In genomic region chr10:60003709-60004191, GRCh38 we compare ENCODE assay signal across 18 cellular contexts.
"Had no signal": no experiment of that assay in that cellular context is flagged by ENCODE, and none has a peak within 500 bp of the region (broad histone marks: within the 10 kb centered on the region; RNA-seq: fewer than 3 reads in every experiment).

No MANE protein-coding gene starts in this region.

- ATAC-seq: activated CD8-positive, alpha-beta memory T cell treated with anti-CD3 and anti-CD28 coated beads, Interleukin-2, amount 10 ng/mL, durations not matched to agents 7 days and 5 days; activated naive CD4-positive, alpha-beta T cell treated with anti-CD3 and anti-CD28 coated beads, Interleukin-2, amount 50 U/mL, for 72 hours; left ventricle myocardium superior had no signal

- H3K36me3 Mint-ChIP-seq: activated CD8-positive, alpha-beta memory T cell treated with anti-CD3 and anti-CD28 coated beads, Interleukin-2, amount 10 ng/mL, durations not matched to agents 7 days and 5 days had no signal

- H3K4me3 ChIP-seq: hepatocyte had no signal

- DNase-seq: activated CD4-positive, alpha-beta T cell treated with anti-CD3 and anti-CD28 coated beads, Interleukin-2, amount 50 U/mL, for 48 hours; activated CD4-positive, CD25-positive, alpha-beta regulatory T cell treated with anti-CD3 and anti-CD28 coated beads, Interleukin-2, amount 50 U/mL, for 72 hours; activated CD8-positive, alpha-beta memory T cell treated with anti-CD3 and anti-CD28 coated beads, Interleukin-2, amount 10 ng/mL, durations not matched to agents 7 days and 5 days; activated effector memory CD4-positive, alpha-beta T cell treated with anti-CD3 and anti-CD28 coated beads, Interleukin-2, amount 50 U/mL, for 16 hours; activated T-cell treated with anti-CD3 and anti-CD28 coated beads, Interleukin-2, amount 50 U/mL, for 24 hours; amygdala; brain microvascular endothelial cell; cerebellar nuclear complex; left ventricle myocardium superior; mesenchymal stem cell; nephron progenitor cell; stimulated activated CD4-positive, alpha-beta T cell treated with anti-CD3 and anti-CD28 coated beads, Interleukin-2, amount 100 ng/mL, for 48 hours; stimulated activated naive CD4-positive, alpha-beta T cell treated with Interleukin-2 at 50 U/mL for 16 hours; trophoblast cell had no signal

- FAIRE-seq: islet of Langerhans had no signal

- H3K79me2 ChIP-seq: hepatocyte had no signal

- H3K27me3 ChIP-seq: brain microvascular endothelial cell, hepatocyte had no signal

- H3K27ac ChIP-seq: brain microvascular endothelial cell, hepatocyte had no signal

- H3K4me2 ChIP-seq: hepatocyte had no signal

- H3K27me3 Mint-ChIP-seq: dendritic cell treated with granulocyte-macrophage colony-stimulating factor and Interleukin-4, amounts not matched to agents 40 ng/mL and 50 ng/mL, for 4 days had no signal

- H3K27ac Mint-ChIP-seq: activated CD8-positive, alpha-beta memory T cell treated with anti-CD3 and anti-CD28 coated beads, Interleukin-2, amount 10 ng/mL, durations not matched to agents 7 days and 5 days; activated naive CD4-positive, alpha-beta T cell treated with anti-CD3 and anti-CD28 coated beads, Interleukin-2, amount 50 U/mL, for 72 hours; activated T-cell treated with anti-CD3 and anti-CD28 coated beads, Interleukin-2, amount 50 U/mL, for 24 hours; dendritic cell treated with granulocyte-macrophage colony-stimulating factor and Interleukin-4, amounts not matched to agents 40 ng/mL and 50 ng/mL, for 4 days; nephron progenitor cell had no signal

- H3K4me1 Mint-ChIP-seq: nephron progenitor cell had no signal

- H3K36me3 ChIP-seq: brain microvascular endothelial cell had no signal

- H3K4me3 Mint-ChIP-seq: activated CD8-positive, alpha-beta memory T cell treated with anti-CD3 and anti-CD28 coated beads, Interleukin-2, amount 10 ng/mL, durations not matched to agents 7 days and 5 days; activated T-cell treated with anti-CD3 and anti-CD28 coated beads, Interleukin-2, amount 50 U/mL, for 24 hours; dendritic cell treated with granulocyte-macrophage colony-stimulating factor and Interleukin-4, amounts not matched to agents 40 ng/mL and 50 ng/mL, for 4 days; nephron progenitor cell had no signal

- H2AFZ ChIP-seq: hepatocyte had no signal

- H3K9me3 Mint-ChIP-seq: activated naive CD4-positive, alpha-beta T cell treated with anti-CD3 and anti-CD28 coated beads, Interleukin-2, amount 50 U/mL, for 72 hours; dendritic cell treated with granulocyte-macrophage colony-stimulating factor and Interleukin-4, amounts not matched to agents 40 ng/mL and 50 ng/mL, for 4 days; nephron progenitor cell had no signal
